In the genomic region with DNA sequence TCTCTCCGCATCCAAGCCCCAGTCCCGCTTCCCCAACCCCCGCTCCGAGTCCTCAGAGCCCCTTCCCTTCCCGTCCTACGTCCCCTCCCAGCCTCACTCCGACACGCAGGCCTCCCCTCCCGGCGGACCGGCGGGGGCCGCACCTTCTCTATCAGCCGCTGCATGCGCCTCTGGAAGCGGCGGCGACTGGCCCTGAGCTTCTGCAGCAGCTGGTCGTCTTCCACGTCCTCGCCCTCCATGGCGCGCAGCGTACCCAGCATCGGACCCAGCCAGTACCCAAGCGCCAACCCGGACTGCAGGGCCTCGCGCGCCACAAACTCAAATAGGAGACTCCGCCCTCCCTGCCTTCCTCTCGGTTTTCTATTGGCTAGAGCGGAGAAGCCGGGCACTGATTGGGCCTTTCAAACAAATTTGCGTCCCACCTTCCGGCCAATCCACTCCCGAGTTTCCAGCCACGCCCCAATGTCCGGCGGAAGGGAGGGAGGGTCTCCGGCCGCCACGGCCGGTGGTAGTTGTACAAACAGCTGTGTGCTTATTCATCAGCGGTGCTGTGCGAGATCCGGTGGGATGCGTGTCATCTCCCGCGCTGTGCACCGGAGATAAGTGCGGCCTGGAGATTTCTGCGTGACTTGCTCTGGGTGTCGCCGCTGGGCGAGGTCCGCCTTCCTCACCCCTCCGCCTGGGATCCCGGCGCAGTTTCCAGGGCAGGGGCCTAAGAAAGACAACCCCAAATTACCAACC, we compare ENCODE assay signal across 8 cellular contexts. TPM values are rescaled to one million over a fixed set of nuclear protein-coding genes. Genes with fewer than 3 reads are reported as not detected.
A peak's percentile ranks its signal among the peaks of the same experiment; 100 is the strongest.
DNase-seq lines count a peak whose midpoint lies in the region; ATAC-seq and TF ChIP-seq lines count a peak whose summit lies in the region.

Gene HJURP, minus strand, starts transcription at position 295 of the 741 bp plus-strand sequence. Its CDS starts 35 bp downstream, at position 260.

- CTCF ChIA-PET in WTC11 (lab: Charles Lee), result no interaction called here

- ATAC-seq in GM19025 (IDR thresholded peaks at IDR 0.05; ENCODE audit: low read depth, unreplicated experiment) (peak; percentile 98), HG03280 (IDR thresholded peaks at IDR 0.05; ENCODE audit: unreplicated experiment) (peak; percentile 97), WTC11 (peak; percentile 96)

- no peaks in the 10 kb centered on the region for H3K27me3 Mint-ChIP-seq in WTC11 (ENCODE audit: low read depth)

- peaks cover 40% of the 10 kb centered on the region for H3K36me3 Mint-ChIP-seq in WTC11

- peak within 1 kb of the TSS; percentile 100 for H3K4me3 Mint-ChIP-seq in WTC11

- peak within 1 kb of the TSS; percentile 95 for H3K27ac Mint-ChIP-seq in WTC11

- DNase-seq in AG09319 (ENCODE audit: extremely low read depth, low read depth) (peak; percentile 83), NCI-H345 (lab: John Stamatoyannopoulos, UW) (peak; percentile 98), WTC11 (ENCODE audit: low spot score) (peak; percentile 93), caudate nucleus (lab: John Stamatoyannopoulos, UW) (peak; percentile 34 to 95 (median 87)), iris pigment epithelial cell (ENCODE audit: low read depth) (peak; percentile 95)
- DNase-seq in stimulated activated CD4-positive, alpha-beta T cell treated with anti-CD3 and anti-CD28 coated beads, Interleukin-12 subunit alpha, Interleukin-12 subunit beta, amount 100 ng/mL, for 4 hours, result peak; percentile 78

- POLR2A ChIA-PET in WTC11 (lab: Charles Lee), result no interaction called here

- TF ChIP-seq CTCF in AG09319 (IDR thresholded peaks at IDR 0.05; ENCODE audit: low read depth, low read length) (no peak), WTC11 (IDR thresholded peaks at IDR 0.05) (no peak)

- no peaks in the 10 kb centered on the region for H3K9me3 Mint-ChIP-seq in WTC11

- H3K27ac ChIP-seq in caudate nucleus (ENCODE audit: low read depth, low read length), result peak within 1 kb of the TSS; percentile 4

- peaks cover 35% of the 10 kb centered on the region for H3K4me1 Mint-ChIP-seq in WTC11

TF ChIP-seq in WTC11, 78 proteins besides CTCF, POLR2A, EP300 and RAD21 (continues in another document):
- TF ChIP-seq, protein P1, sequence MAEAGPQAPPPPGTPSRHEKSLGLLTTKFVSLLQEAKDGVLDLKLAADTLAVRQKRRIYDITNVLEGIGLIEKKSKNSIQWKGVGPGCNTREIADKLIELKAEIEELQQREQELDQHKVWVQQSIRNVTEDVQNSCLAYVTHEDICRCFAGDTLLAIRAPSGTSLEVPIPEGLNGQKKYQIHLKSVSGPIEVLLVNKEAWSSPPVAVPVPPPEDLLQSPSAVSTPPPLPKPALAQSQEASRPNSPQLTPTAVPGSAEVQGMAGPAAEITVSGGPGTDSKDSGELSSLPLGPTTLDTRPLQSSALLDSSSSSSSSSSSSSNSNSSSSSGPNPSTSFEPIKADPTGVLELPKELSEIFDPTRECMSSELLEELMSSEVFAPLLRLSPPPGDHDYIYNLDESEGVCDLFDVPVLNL (CRISPR knock-in tag; IDR thresholded peaks at IDR 0.05; ENCODE audit: borderline replicate concordance, low read depth), result peak; percentile 95
- TF ChIP-seq ZNF396 (CRISPR knock-in tag; IDR thresholded peaks at IDR 0.05; ENCODE audit: borderline replicate concordance), result no peak
- TF ChIP-seq ZNF425 (CRISPR knock-in tag; conservative IDR thresholded peaks at IDR 0.05), result no peak
- TF ChIP-seq, protein P2, sequence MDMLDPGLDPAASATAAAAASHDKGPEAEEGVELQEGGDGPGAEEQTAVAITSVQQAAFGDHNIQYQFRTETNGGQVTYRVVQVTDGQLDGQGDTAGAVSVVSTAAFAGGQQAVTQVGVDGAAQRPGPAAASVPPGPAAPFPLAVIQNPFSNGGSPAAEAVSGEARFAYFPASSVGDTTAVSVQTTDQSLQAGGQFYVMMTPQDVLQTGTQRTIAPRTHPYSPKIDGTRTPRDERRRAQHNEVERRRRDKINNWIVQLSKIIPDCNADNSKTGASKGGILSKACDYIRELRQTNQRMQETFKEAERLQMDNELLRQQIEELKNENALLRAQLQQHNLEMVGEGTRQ (CRISPR knock-in tag; IDR thresholded peaks at IDR 0.05), result no peak; the same call in 1 of the 2 replicates
- peak; percentile 81 for TF ChIP-seq FOXP1 (CRISPR knock-in tag; IDR thresholded peaks at IDR 0.05; ENCODE audit: borderline replicate concordance)
- peak; percentile 75; the same call in 1 of the 2 replicates for TF ChIP-seq ZNF232 (CRISPR knock-in tag; IDR thresholded peaks at IDR 0.05)
- TF ChIP-seq ESRRA (CRISPR knock-in tag; IDR thresholded peaks at IDR 0.05; ENCODE audit: borderline replicate concordance), result no peak
- no peak for TF ChIP-seq ELF4 (CRISPR knock-in tag; IDR thresholded peaks at IDR 0.05; ENCODE audit: low read depth)
- TF ChIP-seq, protein P3, sequence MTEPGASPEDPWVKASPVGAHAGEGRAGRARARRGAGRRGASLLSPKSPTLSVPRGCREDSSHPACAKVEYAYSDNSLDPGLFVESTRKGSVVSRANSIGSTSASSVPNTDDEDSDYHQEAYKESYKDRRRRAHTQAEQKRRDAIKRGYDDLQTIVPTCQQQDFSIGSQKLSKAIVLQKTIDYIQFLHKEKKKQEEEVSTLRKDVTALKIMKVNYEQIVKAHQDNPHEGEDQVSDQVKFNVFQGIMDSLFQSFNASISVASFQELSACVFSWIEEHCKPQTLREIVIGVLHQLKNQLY (CRISPR knock-in tag; IDR thresholded peaks at IDR 0.05), result no peak
- TF ChIP-seq MYBL2 (CRISPR knock-in tag; IDR thresholded peaks at IDR 0.05), result peak; percentile 99
- no peak for TF ChIP-seq GRHL2 (CRISPR knock-in tag; IDR thresholded peaks at IDR 0.05; ENCODE audit: insufficient replicate concordance, severe bottlenecking)
- TF ChIP-seq OVOL2 (CRISPR knock-in tag; IDR thresholded peaks at IDR 0.05; ENCODE audit: borderline replicate concordance), result no peak
- TF ChIP-seq, protein P4, sequence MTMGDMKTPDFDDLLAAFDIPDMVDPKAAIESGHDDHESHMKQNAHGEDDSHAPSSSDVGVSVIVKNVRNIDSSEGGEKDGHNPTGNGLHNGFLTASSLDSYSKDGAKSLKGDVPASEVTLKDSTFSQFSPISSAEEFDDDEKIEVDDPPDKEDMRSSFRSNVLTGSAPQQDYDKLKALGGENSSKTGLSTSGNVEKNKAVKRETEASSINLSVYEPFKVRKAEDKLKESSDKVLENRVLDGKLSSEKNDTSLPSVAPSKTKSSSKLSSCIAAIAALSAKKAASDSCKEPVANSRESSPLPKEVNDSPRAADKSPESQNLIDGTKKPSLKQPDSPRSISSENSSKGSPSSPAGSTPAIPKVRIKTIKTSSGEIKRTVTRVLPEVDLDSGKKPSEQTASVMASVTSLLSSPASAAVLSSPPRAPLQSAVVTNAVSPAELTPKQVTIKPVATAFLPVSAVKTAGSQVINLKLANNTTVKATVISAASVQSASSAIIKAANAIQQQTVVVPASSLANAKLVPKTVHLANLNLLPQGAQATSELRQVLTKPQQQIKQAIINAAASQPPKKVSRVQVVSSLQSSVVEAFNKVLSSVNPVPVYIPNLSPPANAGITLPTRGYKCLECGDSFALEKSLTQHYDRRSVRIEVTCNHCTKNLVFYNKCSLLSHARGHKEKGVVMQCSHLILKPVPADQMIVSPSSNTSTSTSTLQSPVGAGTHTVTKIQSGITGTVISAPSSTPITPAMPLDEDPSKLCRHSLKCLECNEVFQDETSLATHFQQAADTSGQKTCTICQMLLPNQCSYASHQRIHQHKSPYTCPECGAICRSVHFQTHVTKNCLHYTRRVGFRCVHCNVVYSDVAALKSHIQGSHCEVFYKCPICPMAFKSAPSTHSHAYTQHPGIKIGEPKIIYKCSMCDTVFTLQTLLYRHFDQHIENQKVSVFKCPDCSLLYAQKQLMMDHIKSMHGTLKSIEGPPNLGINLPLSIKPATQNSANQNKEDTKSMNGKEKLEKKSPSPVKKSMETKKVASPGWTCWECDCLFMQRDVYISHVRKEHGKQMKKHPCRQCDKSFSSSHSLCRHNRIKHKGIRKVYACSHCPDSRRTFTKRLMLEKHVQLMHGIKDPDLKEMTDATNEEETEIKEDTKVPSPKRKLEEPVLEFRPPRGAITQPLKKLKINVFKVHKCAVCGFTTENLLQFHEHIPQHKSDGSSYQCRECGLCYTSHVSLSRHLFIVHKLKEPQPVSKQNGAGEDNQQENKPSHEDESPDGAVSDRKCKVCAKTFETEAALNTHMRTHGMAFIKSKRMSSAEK (CRISPR knock-in tag; IDR thresholded peaks at IDR 0.05; ENCODE audit: borderline replicate concordance), result no peak
- TF ChIP-seq CREM (CRISPR knock-in tag; IDR thresholded peaks at IDR 0.05), result peak; percentile 64; the same call in 1 of the 2 replicates
- TF ChIP-seq, protein P5, sequence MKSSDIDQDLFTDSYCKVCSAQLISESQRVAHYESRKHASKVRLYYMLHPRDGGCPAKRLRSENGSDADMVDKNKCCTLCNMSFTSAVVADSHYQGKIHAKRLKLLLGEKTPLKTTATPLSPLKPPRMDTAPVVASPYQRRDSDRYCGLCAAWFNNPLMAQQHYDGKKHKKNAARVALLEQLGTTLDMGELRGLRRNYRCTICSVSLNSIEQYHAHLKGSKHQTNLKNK (CRISPR knock-in tag; IDR thresholded peaks at IDR 0.05), result no peak
- TF ChIP-seq PRRX2 (CRISPR knock-in tag; IDR thresholded peaks at IDR 0.05), result no peak
- no peak for TF ChIP-seq KAT7 (CRISPR knock-in tag; IDR thresholded peaks at IDR 0.05; ENCODE audit: borderline replicate concordance)
- TF ChIP-seq ZNF138 (CRISPR knock-in tag; conservative IDR thresholded peaks at IDR 0.05), result peak; percentile 58; the same call in 1 of the 2 replicates

RNA-seq across cellular contexts. Expression of gene HJURP, which starts in this region (rescaled TPM):
- 64.2 to 83.7 TPM (median 67.5 TPM) in 3 replicates for total RNA-seq in WTC11 (2021)

Comparison
In these comparisons a context has a peak if more than half of its experiments do, and no peak if none do; other contexts are left out.
1. Peak in every context shown above with its lines: DNase-seq, ATAC-seq and H3K27ac ChIP-seq.